In genomic region chr7:157653827-157654207, GRCh38 we compare ENCODE assay signal across 28 cellular contexts.
DNase-seq lines count a peak whose midpoint lies in the region; ATAC-seq, FAIRE-seq and TF ChIP-seq lines count a peak whose summit lies in the region.
"Had no signal": no experiment of that assay in that cellular context is flagged by ENCODE, and none has a peak within 500 bp of the region (broad histone marks: within the 10 kb centered on the region; RNA-seq: fewer than 3 reads in every experiment).

No MANE protein-coding gene starts in this region.

- H3K4ac ChIP-seq in neuronal stem cell (ENCODE audit: low read length): no peak overlapping the region

- BruUV-seq in HepG2 (replicated peaks; lab: Mats Ljungman, UMichigan) (no TSS peak), A673 (replicated peaks; lab: Mats Ljungman, UMichigan) (no TSS peak)

- H3K27ac ChIP-seq in HepG2 (ENCODE audit: extremely low read length, insufficient read depth, low read length) (no peak overlapping the region), right lobe of liver (no peak overlapping the region), neuronal stem cell (replicated peaks; ENCODE audit: low read length) (no peak overlapping the region), A673 (ENCODE audit: low read depth, low read length, poor library complexity, severe bottlenecking) (no peak overlapping the region)

- H3K9me3 ChIP-seq in HepG2 (ENCODE audit: low read length) (no peaks in the 10 kb centered on the region), right lobe of liver (no peaks in the 10 kb centered on the region), neuronal stem cell (replicated peaks in 1 of 2; ENCODE audit: control insufficient read depth in 2 of 2, insufficient read depth in 1 of 2, low read depth in 1 of 2, low read length in 2 of 2) (peaks cover 2 to 11% of the 10 kb centered on the region in 2 donors), A673 (ENCODE audit: low read depth, low read length, poor library complexity, severe bottlenecking) (no peaks in the 10 kb centered on the region)

- H3K27me3 Mint-ChIP-seq in stimulated activated naive CD8-positive, alpha-beta T cell treated with anti-CD3 and anti-CD28 coated beads, Interleukin-15, amount 100 ng/mL, for 72 hours: no peaks in the 10 kb centered on the region
- H3K27me3 Mint-ChIP-seq in chondrocyte (ENCODE audit: low read depth): peaks cover 5% of the 10 kb centered on the region
- H3K27me3 Mint-ChIP-seq: B cell; CD4-positive, alpha-beta memory T cell; CD4-positive, CD25-positive, alpha-beta regulatory T cell had no signal

- no peak overlapping the region for H4K8ac ChIP-seq in neuronal stem cell (ENCODE audit: low read depth, low read length)

- TF ChIP-seq RAD21 in HepG2 (CRISPR knock-in tag; IDR thresholded peaks at IDR 0.05): no peak

- no peak for TF ChIP-seq EP300 in HepG2 (IDR thresholded peaks at IDR 0.05; ENCODE audit: low read depth in 2 of 2, low read length in 2 of 2)
- TF ChIP-seq EP300 in HepG2 (CRISPR knock-in tag; IDR thresholded peaks at IDR 0.05; ENCODE audit: borderline replicate concordance): no peak

- peak overlapping the region; percentile 44 for H3K23ac ChIP-seq in neuronal stem cell (ENCODE audit: low read depth, low read length, poor library complexity)

- intact Hi-C loops in HepG2 (cut with micrococcal nuclease; ENCODE audit: unreplicated experiment): no loop called here
- intact Hi-C loops in right lobe of liver (cut with DNase I): no loop called here
- intact Hi-C loops in A673 (cut with micrococcal nuclease; ENCODE audit: unreplicated experiment): no loop called here

- no peak overlapping the region for H3K4me3 Mint-ChIP-seq in stimulated activated naive CD8-positive, alpha-beta T cell treated with anti-CD3 and anti-CD28 coated beads, Interleukin-15, amount 100 ng/mL, for 72 hours
- no peak overlapping the region for H3K4me3 Mint-ChIP-seq in chondrocyte (ENCODE audit: unreplicated experiment)
- H3K4me3 Mint-ChIP-seq: B cell; CD14-positive monocyte; CD4-positive, alpha-beta memory T cell; CD4-positive, CD25-positive, alpha-beta regulatory T cell; CD8-positive, alpha-beta memory T cell had no signal

- H3K79me1 ChIP-seq in neuronal stem cell (ENCODE audit: low read depth, low read length): peaks cover 35% of the 10 kb centered on the region

- no peak overlapping the region for H4K91ac ChIP-seq in neuronal stem cell (ENCODE audit: low read depth, low read length, poor library complexity)

- no peaks in the 10 kb centered on the region for H3K36me3 Mint-ChIP-seq in chondrocyte (ENCODE audit: low read depth)
- H3K36me3 Mint-ChIP-seq: CD14-positive monocyte; CD4-positive, alpha-beta memory T cell; CD4-positive, CD25-positive, alpha-beta regulatory T cell; CD8-positive, alpha-beta memory T cell had no signal

- no peak overlapping the region for H2AK5ac ChIP-seq in neuronal stem cell (ENCODE audit: low read depth, low read length)

- no peak overlapping the region for H2BK5ac ChIP-seq in neuronal stem cell (ENCODE audit: low read length)

- no peak overlapping the region for H3K27ac Mint-ChIP-seq in stimulated activated naive CD8-positive, alpha-beta T cell treated with anti-CD3 and anti-CD28 coated beads, Interleukin-15, amount 100 ng/mL, for 72 hours
- H3K27ac Mint-ChIP-seq in chondrocyte (ENCODE audit: unreplicated experiment): no peak overlapping the region
- H3K27ac Mint-ChIP-seq: B cell; CD14-positive monocyte; CD4-positive, alpha-beta memory T cell; CD4-positive, CD25-positive, alpha-beta regulatory T cell; CD8-positive, alpha-beta memory T cell had no signal

- no peaks in the 10 kb centered on the region for H3K9me3 Mint-ChIP-seq in stimulated activated naive CD8-positive, alpha-beta T cell treated with anti-CD3 and anti-CD28 coated beads, Interleukin-15, amount 100 ng/mL, for 72 hours
- no peaks in the 10 kb centered on the region for H3K9me3 Mint-ChIP-seq in chondrocyte (ENCODE audit: low read depth)
- H3K9me3 Mint-ChIP-seq: CD4-positive, CD25-positive, alpha-beta regulatory T cell; CD8-positive, alpha-beta memory T cell had no signal

- no peak for DNase-seq in HepG2 (ENCODE audit: low spot score)
- DNase-seq in right lobe of liver: no peak
- DNase-seq in stimulated activated naive CD8-positive, alpha-beta T cell treated with anti-CD3 and anti-CD28 coated beads, Interleukin-15, amount 100 ng/mL, for 72 hours: no peak
- DNase-seq in stimulated activated naive CD8-positive, alpha-beta T cell treated with anti-CD3 and anti-CD28 coated beads, Interleukin-15, Interleukin-2, amounts not matched to agents 100 U/mL and 50 U/mL, for 24 hours: no peak
- DNase-seq in neuronal stem cell (ENCODE audit: low spot score): no peak
- no peak for DNase-seq in chondrocyte (ENCODE audit: low spot score)
- DNase-seq in A673 (ENCODE audit: low spot score): no peak
- DNase-seq: 8988T; AML-193; C1 segment of cervical spinal cord; CD4-positive, alpha-beta memory T cell; CD4-positive, CD25-positive, alpha-beta regulatory T cell; CD8-positive, alpha-beta memory T cell; COR-L47; DMS 273 treated with DMSO at 0.1 percent for 48 hours; DMS153; DMS53; DMS79; DND-41; EL; GDM1 had no signal

- H3K14ac ChIP-seq in neuronal stem cell (ENCODE audit: low read length): no peak overlapping the region

- H3K79me2 ChIP-seq in HepG2 (ENCODE audit: insufficient read depth, low read length): no peaks in the 10 kb centered on the region

- H2AFZ ChIP-seq in HepG2 (ENCODE audit: low read length) (no peak overlapping the region), neuronal stem cell (ENCODE audit: low read length) (no peak overlapping the region)

- no peak overlapping the region for H3K4me2 ChIP-seq in HepG2 (ENCODE audit: low read depth, low read length)
- H3K4me2 ChIP-seq in neuronal stem cell (ENCODE audit: insufficient read depth, low read length, poor library complexity, severe bottlenecking): no peak overlapping the region

- no peak for TF ChIP-seq CTCF in HepG2 (CRISPR knock-in tag; IDR thresholded peaks at IDR 0.05)
- TF ChIP-seq CTCF in right lobe of liver (IDR thresholded peaks at IDR 0.05): no peak
- no peak for TF ChIP-seq CTCF in chondrocyte (IDR thresholded peaks at IDR 0.05)
- no peak for TF ChIP-seq CTCF in A673 (conservative IDR thresholded peaks at IDR 0.05; ENCODE audit: low read depth, low read length)

- no peak overlapping the region for H2BK15ac ChIP-seq in neuronal stem cell (ENCODE audit: low read length)

- POLR2A ChIA-PET in HepG2 (lab: Yijun Ruan, JAX): no interaction called here
- POLR2A ChIA-PET in A673 (lab: Charles Lee; ENCODE audit: low non-redundant PET): no interaction called here

- H3K36me3 ChIP-seq in HepG2 (replicated peaks in 1 of 2; ENCODE audit: control insufficient read depth in 1 of 2, insufficient read depth in 2 of 2, low read length in 2 of 2) (no peaks in the 10 kb centered on the region), right lobe of liver (no peaks in the 10 kb centered on the region), neuronal stem cell (replicated peaks in 1 of 2; ENCODE audit: control insufficient read depth in 2 of 2, insufficient read depth in 2 of 2, low read length in 2 of 2) (peaks cover 63 to 97% of the 10 kb centered on the region in 2 donors), A673 (ENCODE audit: insufficient read depth, low read length, poor library complexity, severe bottlenecking) (no peaks in the 10 kb centered on the region)

- no peak for TF ChIP-seq POLR2A in HepG2 (IDR thresholded peaks at IDR 0.05; ENCODE audit: insufficient read depth in 1 of 2, low read depth in 2 of 2, low read length in 2 of 2)
- TF ChIP-seq POLR2A in right lobe of liver (IDR thresholded peaks at IDR 0.05): no peak

- ATAC-seq in HepG2 (no peak), right lobe of liver (no peak)
- ATAC-seq in stimulated activated naive CD8-positive, alpha-beta T cell treated with anti-CD3 and anti-CD28 coated beads, Interleukin-15, amount 100 ng/mL, for 72 hours: peak; percentile 53
- no peak for ATAC-seq in stimulated activated naive CD8-positive, alpha-beta T cell treated with anti-CD3 and anti-CD28 coated beads, Interleukin-15, Interleukin-2, amounts not matched to agents 100 U/mL and 50 U/mL, for 24 hours
- ATAC-seq: GM12878 had no signal

- H3K4me1 Mint-ChIP-seq in stimulated activated naive CD8-positive, alpha-beta T cell treated with anti-CD3 and anti-CD28 coated beads, Interleukin-15, amount 100 ng/mL, for 72 hours: no peaks in the 10 kb centered on the region
- no peaks in the 10 kb centered on the region for H3K4me1 Mint-ChIP-seq in chondrocyte (ENCODE audit: low read depth)
- H3K4me1 Mint-ChIP-seq: CD14-positive monocyte had no signal

- 85% methylated on average over 28 of the region's 28 CpGs for WGBS in HepG2 (ENCODE audit: low lambda C conversion rate)
- WGBS in right lobe of liver (ENCODE audit: insufficient coverage, low coverage, low lambda C conversion rate, missing lambda C conversion rate): 85% methylated on average over 27 of the region's 28 CpGs
- WGBS in neuronal stem cell (ENCODE audit: extremely low coverage in 2 of 2, insufficient read length in 2 of 2, insufficient replicate concordance in 1 of 2), 2 donors: no CpG with 5 or more reads among the region's 28 CpGs

- in situ Hi-C loops in HepG2 (cut with HindIII; ENCODE audit: extremely low pct_ligation_motif_present, low pct_unique_long_range_greater_than_20kb): no loop called here

- no peak for FAIRE-seq in HepG2 (lab: Jason Lieb, UNC)
- FAIRE-seq: A204.1, GM12878, GM12892, GM18507, GM19239 had no signal

- peaks cover 4 to 7% of the 10 kb centered on the region in 2 experiments for H3K27me3 ChIP-seq in HepG2 (ENCODE audit: control insufficient read depth in 1 of 2, insufficient read depth in 2 of 2, low read length in 2 of 2)
- no peaks in the 10 kb centered on the region for H3K27me3 ChIP-seq in right lobe of liver
- no peaks in the 10 kb centered on the region for H3K27me3 ChIP-seq in neuronal stem cell (ENCODE audit: control insufficient read depth in 3 of 3, insufficient read depth in 3 of 3, low read depth in 1 of 3, low read length in 3 of 3)
- no peaks in the 10 kb centered on the region for H3K27me3 ChIP-seq in A673 (replicated peaks; ENCODE audit: insufficient read depth, low read depth, low read length, poor library complexity)

- no peak overlapping the region for H2BK12ac ChIP-seq in neuronal stem cell (ENCODE audit: low read length)

- CTCF ChIA-PET in HepG2 (lab: Yijun Ruan, JAX; ENCODE audit: low intra/inter-chr PET ratio, low total read pairs) (no interaction called here), A673 (lab: Charles Lee) (no interaction called here)

- peaks cover 6% of the 10 kb centered on the region; the same call in 1 of the 2 replicates for H4K20me1 ChIP-seq in HepG2 (ENCODE audit: insufficient read depth, low read length)

- no peak overlapping the region for H2BK120ac ChIP-seq in neuronal stem cell (ENCODE audit: low read depth, low read length)

- H3K9ac ChIP-seq in HepG2 (ENCODE audit: insufficient read depth, low read depth, low read length) (no peak overlapping the region), neuronal stem cell (ENCODE audit: low read depth, low read length, poor library complexity) (no peak overlapping the region)

- H3K4me3 ChIP-seq in HepG2 (replicated peaks in 1 of 3; ENCODE audit: insufficient read depth in 1 of 3, low read depth in 2 of 3, low read length in 3 of 3) (no peak overlapping the region), right lobe of liver (no peak overlapping the region), neuronal stem cell (ENCODE audit: low read length in 2 of 2) (no peak overlapping the region), A673 (ENCODE audit: low read depth, low read length, poor library complexity, severe bottlenecking) (no peak overlapping the region)
- H3K4me3 ChIP-seq: GM12878 had no signal

- H3K4me1 ChIP-seq in HepG2 (ENCODE audit: insufficient read depth, low read length): no peaks in the 10 kb centered on the region
- no peaks in the 10 kb centered on the region for H3K4me1 ChIP-seq in right lobe of liver
- H3K4me1 ChIP-seq in neuronal stem cell (ENCODE audit: control insufficient read depth in 2 of 2, insufficient read depth in 1 of 2, low read depth in 1 of 2, low read length in 2 of 2): no peaks in the 10 kb centered on the region
- no peaks in the 10 kb centered on the region for H3K4me1 ChIP-seq in A673 (ENCODE audit: insufficient read depth, low read length, poor library complexity, severe bottlenecking)

- no peak overlapping the region for H3K18ac ChIP-seq in neuronal stem cell (ENCODE audit: low read length)
